Comparison of ENCODE assay signal across 11 cellular contexts in the genomic region with DNA sequence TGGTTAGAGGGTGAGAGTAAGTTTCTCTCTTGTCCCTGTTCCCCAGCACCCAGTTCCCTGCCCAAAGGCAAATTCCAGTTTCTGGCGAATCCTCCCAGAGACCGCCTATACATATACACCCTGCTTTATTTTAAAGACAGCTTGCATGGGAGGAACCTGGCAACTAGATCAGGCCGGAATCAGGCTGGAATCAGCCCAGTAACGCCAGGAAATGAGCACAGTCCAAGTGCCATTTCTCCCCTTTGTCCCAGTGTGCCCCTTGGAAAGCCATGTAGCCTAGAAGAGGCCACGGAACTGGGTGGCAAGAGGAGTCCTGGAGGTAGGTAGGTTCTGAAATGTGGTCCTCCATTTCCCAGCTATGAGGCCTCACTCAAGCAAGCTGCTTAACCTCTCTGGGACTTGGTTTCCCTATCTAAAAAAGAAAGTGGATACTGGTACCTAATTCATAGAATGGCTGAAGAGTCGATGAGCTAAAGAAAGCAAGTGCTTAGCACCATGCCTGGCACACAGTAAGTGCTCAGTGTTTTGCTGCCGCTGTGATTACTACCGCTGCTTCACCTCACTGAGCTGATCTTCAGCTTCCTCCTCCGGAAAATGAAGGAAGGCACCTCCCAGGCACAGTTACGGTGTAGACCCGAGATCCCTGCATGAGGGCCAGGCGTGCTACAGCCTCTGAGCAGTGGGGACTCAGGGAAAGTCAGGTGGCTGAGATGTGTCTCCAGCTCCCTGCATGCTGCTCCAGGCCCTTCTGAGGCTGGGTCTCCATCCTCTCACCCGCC. TPM values are rescaled to one million over a fixed set of nuclear protein-coding genes. Genes with fewer than 3 reads are reported as not detected.
DNase-seq lines count a peak whose midpoint lies in the region; ATAC-seq lines count a peak whose summit lies in the region.
"Had no signal": no experiment of that assay in that cellular context is flagged by ENCODE, and none has a peak within 500 bp of the region (broad histone marks: within the 10 kb centered on the region; RNA-seq: fewer than 3 reads in every experiment).

No MANE protein-coding gene starts in this region.

- H3K27me3 Mint-ChIP-seq in activated T-cell treated with anti-CD3 and anti-CD28 coated beads, Interleukin-2, amount 50 U/mL, for 72 hours (ENCODE audit: low read depth), result no peaks in the 10 kb centered on the region
- no peaks in the 10 kb centered on the region for H3K27me3 Mint-ChIP-seq in memory B cell

- no peak overlapping the region for H3K27ac Mint-ChIP-seq in activated T-cell treated with anti-CD3 and anti-CD28 coated beads, Interleukin-2, amount 50 U/mL, for 72 hours
- H3K27ac Mint-ChIP-seq in memory B cell, result peak overlapping the region; percentile 96

- peak overlapping the region; percentile 12 to 61 for H3K4me3 Mint-ChIP-seq in activated T-cell treated with anti-CD3 and anti-CD28 coated beads, Interleukin-2, amount 50 U/mL, for 72 hours
- H3K4me3 Mint-ChIP-seq in memory B cell, result peak overlapping the region; percentile 73

- H3K27ac ChIP-seq in angular gyrus (ENCODE audit: low read depth, low read length) (peak overlapping the region; percentile 91), temporal lobe (ENCODE audit: low read depth, low read length) (peak overlapping the region; percentile 89)

- H3K9me3 Mint-ChIP-seq in activated T-cell treated with anti-CD3 and anti-CD28 coated beads, Interleukin-2, amount 50 U/mL, for 72 hours, result no peaks in the 10 kb centered on the region
- no peaks in the 10 kb centered on the region for H3K9me3 Mint-ChIP-seq in memory B cell

- no peak for DNase-seq in activated T-cell treated with anti-CD3 and anti-CD28 coated beads, Interleukin-2, amount 50 U/mL, for 72 hours
- no peak for DNase-seq in activated T-cell treated with anti-CD3 and anti-CD28 coated beads, Interleukin-2, amount 50 U/mL, for 48 hours
- DNase-seq in memory B cell (ENCODE audit: low spot score in 2 of 2), result no peak
- DNase-seq: GF-D8, NCI-H2029 had no signal

- ATAC-seq in activated T-cell treated with anti-CD3 and anti-CD28 coated beads, Interleukin-2, amount 50 U/mL, for 72 hours (replicated peaks in 1 of 2), result no peak
- peak; percentile 7 for ATAC-seq in memory B cell (ENCODE audit: low read depth)
- no peak for ATAC-seq in GM21723 (IDR thresholded peaks at IDR 0.05; ENCODE audit: unreplicated experiment)
- ATAC-seq in GM21825 (IDR thresholded peaks at IDR 0.05; ENCODE audit: unreplicated experiment), result no peak
- no peak for ATAC-seq in HG02884 (IDR thresholded peaks at IDR 0.05; ENCODE audit: unreplicated experiment)
- ATAC-seq: K562 had no signal

- peaks cover 43% of the 10 kb centered on the region for H3K4me1 Mint-ChIP-seq in activated T-cell treated with anti-CD3 and anti-CD28 coated beads, Interleukin-2, amount 50 U/mL, for 72 hours (ENCODE audit: low read depth)
- H3K4me1 Mint-ChIP-seq in memory B cell, result peaks cover 29% of the 10 kb centered on the region

- H3K36me3 Mint-ChIP-seq in activated T-cell treated with anti-CD3 and anti-CD28 coated beads, Interleukin-2, amount 50 U/mL, for 72 hours (ENCODE audit: insufficient read depth in 2 of 2), result no peaks in the 10 kb centered on the region
- peaks cover 4% of the 10 kb centered on the region for H3K36me3 Mint-ChIP-seq in memory B cell

RNA-seq across cellular contexts. Expression of a gene that starts 36.4 kb away (rescaled TPM):
- 10 to 100 TPM; 14.1 to 18.1 TPM for total RNA-seq in activated T-cell treated with anti-CD3 and anti-CD28 coated beads, Interleukin-2, amount 50 U/mL, for 72 hours
- 8.4 TPM for total RNA-seq in temporal lobe
